8 cellular contexts compared by ENCODE assay signal in genomic region chr4:14254252-14254651, GRCh38.
DNase-seq lines count a peak whose midpoint lies in the region; ATAC-seq and TF ChIP-seq lines count a peak whose summit lies in the region.

No MANE protein-coding gene starts in this region.

- no TSS peak for BruUV-seq in HCT116 (replicated peaks; lab: Mats Ljungman, UMichigan)

- H3K36me3 ChIP-seq in HCT116 (ENCODE audit: control insufficient read depth in 1 of 2, insufficient read depth in 2 of 2, low read length in 2 of 2) (no peaks in the 10 kb centered on the region), Peyer's patch (no peaks in the 10 kb centered on the region)

- H3K27ac ChIP-seq in HCT116 (ENCODE audit: low read depth, low read length) (no peak overlapping the region), Peyer's patch (no peak overlapping the region)

- H3K4me3 ChIP-seq in HCT116 (replicated peaks in 1 of 2; ENCODE audit: low read depth in 1 of 2, low read length in 2 of 2): no peak overlapping the region
- no peak overlapping the region for H3K4me3 ChIP-seq in Peyer's patch
- H3K4me3 ChIP-seq in fibroblast of villous mesenchyme (ENCODE audit: low read depth, low read length): no peak overlapping the region

- TF ChIP-seq POLR2A in HCT116 (IDR thresholded peaks at IDR 0.05; ENCODE audit: borderline replicate concordance, extremely low read depth, insufficient read depth, insufficient read length): no peak
- TF ChIP-seq POLR2A in Peyer's patch (IDR thresholded peaks at IDR 0.05): no peak

- H3K4me1 ChIP-seq in HCT116 (ENCODE audit: control insufficient read depth in 1 of 2, insufficient read depth in 2 of 2, low read length in 2 of 2) (no peaks in the 10 kb centered on the region), Peyer's patch (no peaks in the 10 kb centered on the region)

- H2AFZ ChIP-seq in HCT116 (ENCODE audit: low read depth, low read length, poor library complexity, severe bottlenecking): no peak overlapping the region

- TF ChIP-seq RAD21 in HCT116 (IDR thresholded peaks at IDR 0.05; ENCODE audit: low read depth): no peak

- POLR2A ChIA-PET in HCT116 (lab: Charles Lee): no interaction called here

- H3K9ac ChIP-seq in HCT116 (ENCODE audit: low read length): no peak overlapping the region

- TF ChIP-seq CTCF in HCT116 (IDR thresholded peaks at IDR 0.05 in 2 of 3, conservative IDR thresholded peaks at IDR 0.05 in 1 of 3; ENCODE audit: borderline replicate concordance in 1 of 3, insufficient read depth in 1 of 3, low read depth in 2 of 3, low read length in 2 of 3): peak in 2 of 3 experiments; percentile 33 to 37; a peak in 2 of 6 replicates
- TF ChIP-seq CTCF in Peyer's patch (IDR thresholded peaks at IDR 0.05): peak in 4 of 6 experiments; percentile 28 to 56 (median 50)
- peak; percentile 64 for TF ChIP-seq CTCF in fibroblast of villous mesenchyme (IDR thresholded peaks at IDR 0.05; ENCODE audit: insufficient read depth, low read depth, low read length)

- no peaks in the 10 kb centered on the region for H3K9me2 ChIP-seq in HCT116 (ENCODE audit: insufficient read depth)

- no peaks in the 10 kb centered on the region for H3K27me3 ChIP-seq in HCT116 (ENCODE audit: insufficient read depth, low read length)
- H3K27me3 ChIP-seq in Peyer's patch: no peaks in the 10 kb centered on the region

- DNase-seq in NCI-H2029 (lab: John Stamatoyannopoulos, UW) (peak; percentile 2), NCI-H2029 treated with DMSO at 0.1 percent for 48 hours (lab: John Stamatoyannopoulos, UW) (no peak), HCT116 (ENCODE audit: low read depth, low spot score) (no peak), Peyer's patch (peak; percentile 33 to 63 (median 43)), fibroblast of villous mesenchyme (ENCODE audit: low read depth) (peak; percentile 22), pulmonary artery endothelial cell (ENCODE audit: low read depth, low spot score) (peak; percentile 5), NCI-H1092 (lab: John Stamatoyannopoulos, UW) (no peak)
- no peak for DNase-seq in central memory CD4-positive, alpha-beta T cell

- no peaks in the 10 kb centered on the region for H3K79me2 ChIP-seq in HCT116 (ENCODE audit: insufficient read depth, low read length)

- intact Hi-C loops in HCT116 (cut with micrococcal nuclease): no loop called here

- RAD21 ChIA-PET in HCT116 (lab: Charles Lee; ENCODE audit: low non-redundant PET in 1 of 2, low total read pairs in 2 of 2, uncharacterized antibody in 2 of 2, unreplicated experiment in 2 of 2): no interaction called here

- no peak for ATAC-seq in HCT116

- H3K9me3 ChIP-seq in HCT116 (ENCODE audit: control insufficient read depth in 1 of 2, insufficient read depth in 1 of 2, low read depth in 1 of 2, low read length in 2 of 2) (peaks cover 0 to 13% of the 10 kb centered on the region in 2 experiments; a peak in 1 of 4 replicates), Peyer's patch (no peaks in the 10 kb centered on the region)

- CTCF ChIA-PET in HCT116 (lab: Charles Lee): no interaction called here

- H4K20me1 ChIP-seq in HCT116 (ENCODE audit: insufficient read depth): no peaks in the 10 kb centered on the region

- no peak overlapping the region for H3K4me2 ChIP-seq in HCT116 (ENCODE audit: low read length)

TF ChIP-seq in HCT116, 20 proteins besides CTCF, POLR2A, EP300 and RAD21:
- no peak for TF ChIP-seq POLR2AphosphoS5 (IDR thresholded peaks at IDR 0.05; ENCODE audit: low read depth, low read length)
- TF ChIP-seq CBX3 (IDR thresholded peaks at IDR 0.05; ENCODE audit: low read depth): no peak
- TF ChIP-seq, protein P1, sequence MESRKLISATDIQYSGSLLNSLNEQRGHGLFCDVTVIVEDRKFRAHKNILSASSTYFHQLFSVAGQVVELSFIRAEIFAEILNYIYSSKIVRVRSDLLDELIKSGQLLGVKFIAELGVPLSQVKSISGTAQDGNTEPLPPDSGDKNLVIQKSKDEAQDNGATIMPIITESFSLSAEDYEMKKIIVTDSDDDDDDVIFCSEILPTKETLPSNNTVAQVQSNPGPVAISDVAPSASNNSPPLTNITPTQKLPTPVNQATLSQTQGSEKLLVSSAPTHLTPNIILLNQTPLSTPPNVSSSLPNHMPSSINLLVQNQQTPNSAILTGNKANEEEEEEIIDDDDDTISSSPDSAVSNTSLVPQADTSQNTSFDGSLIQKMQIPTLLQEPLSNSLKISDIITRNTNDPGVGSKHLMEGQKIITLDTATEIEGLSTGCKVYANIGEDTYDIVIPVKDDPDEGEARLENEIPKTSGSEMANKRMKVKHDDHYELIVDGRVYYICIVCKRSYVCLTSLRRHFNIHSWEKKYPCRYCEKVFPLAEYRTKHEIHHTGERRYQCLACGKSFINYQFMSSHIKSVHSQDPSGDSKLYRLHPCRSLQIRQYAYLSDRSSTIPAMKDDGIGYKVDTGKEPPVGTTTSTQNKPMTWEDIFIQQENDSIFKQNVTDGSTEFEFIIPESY (IDR thresholded peaks at IDR 0.05; ENCODE audit: extremely low read depth, insufficient replicate concordance, low read length): no peak
- no peak for TF ChIP-seq ZFX (IDR thresholded peaks at IDR 0.05)
- no peak for TF ChIP-seq ZNF274 (IDR thresholded peaks at IDR 0.05; ENCODE audit: low read depth, low read length)
- no peak for TF ChIP-seq EZH2phosphoT487 (IDR thresholded peaks at IDR 0.05; ENCODE audit: borderline replicate concordance)
- no peak for TF ChIP-seq JUND (IDR thresholded peaks at IDR 0.05)
- no peak for TF ChIP-seq EZH2 (IDR thresholded peaks at IDR 0.05)
- TF ChIP-seq SP1 (IDR thresholded peaks at IDR 0.05; ENCODE audit: low read depth): no peak
- no peak for TF ChIP-seq EGR1 (IDR thresholded peaks at IDR 0.05; ENCODE audit: low read depth)
- no peak for TF ChIP-seq TCF7L2 (IDR thresholded peaks at IDR 0.05; ENCODE audit: borderline replicate concordance, extremely low read depth, insufficient read depth, insufficient read length)
- TF ChIP-seq, protein P2, sequence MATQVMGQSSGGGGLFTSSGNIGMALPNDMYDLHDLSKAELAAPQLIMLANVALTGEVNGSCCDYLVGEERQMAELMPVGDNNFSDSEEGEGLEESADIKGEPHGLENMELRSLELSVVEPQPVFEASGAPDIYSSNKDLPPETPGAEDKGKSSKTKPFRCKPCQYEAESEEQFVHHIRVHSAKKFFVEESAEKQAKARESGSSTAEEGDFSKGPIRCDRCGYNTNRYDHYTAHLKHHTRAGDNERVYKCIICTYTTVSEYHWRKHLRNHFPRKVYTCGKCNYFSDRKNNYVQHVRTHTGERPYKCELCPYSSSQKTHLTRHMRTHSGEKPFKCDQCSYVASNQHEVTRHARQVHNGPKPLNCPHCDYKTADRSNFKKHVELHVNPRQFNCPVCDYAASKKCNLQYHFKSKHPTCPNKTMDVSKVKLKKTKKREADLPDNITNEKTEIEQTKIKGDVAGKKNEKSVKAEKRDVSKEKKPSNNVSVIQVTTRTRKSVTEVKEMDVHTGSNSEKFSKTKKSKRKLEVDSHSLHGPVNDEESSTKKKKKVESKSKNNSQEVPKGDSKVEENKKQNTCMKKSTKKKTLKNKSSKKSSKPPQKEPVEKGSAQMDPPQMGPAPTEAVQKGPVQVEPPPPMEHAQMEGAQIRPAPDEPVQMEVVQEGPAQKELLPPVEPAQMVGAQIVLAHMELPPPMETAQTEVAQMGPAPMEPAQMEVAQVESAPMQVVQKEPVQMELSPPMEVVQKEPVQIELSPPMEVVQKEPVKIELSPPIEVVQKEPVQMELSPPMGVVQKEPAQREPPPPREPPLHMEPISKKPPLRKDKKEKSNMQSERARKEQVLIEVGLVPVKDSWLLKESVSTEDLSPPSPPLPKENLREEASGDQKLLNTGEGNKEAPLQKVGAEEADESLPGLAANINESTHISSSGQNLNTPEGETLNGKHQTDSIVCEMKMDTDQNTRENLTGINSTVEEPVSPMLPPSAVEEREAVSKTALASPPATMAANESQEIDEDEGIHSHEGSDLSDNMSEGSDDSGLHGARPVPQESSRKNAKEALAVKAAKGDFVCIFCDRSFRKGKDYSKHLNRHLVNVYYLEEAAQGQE (IDR thresholded peaks at IDR 0.05; ENCODE audit: low read depth): no peak
- TF ChIP-seq ELF1 (IDR thresholded peaks at IDR 0.05; ENCODE audit: borderline replicate concordance, low read depth): no peak
- TF ChIP-seq, protein P3, sequence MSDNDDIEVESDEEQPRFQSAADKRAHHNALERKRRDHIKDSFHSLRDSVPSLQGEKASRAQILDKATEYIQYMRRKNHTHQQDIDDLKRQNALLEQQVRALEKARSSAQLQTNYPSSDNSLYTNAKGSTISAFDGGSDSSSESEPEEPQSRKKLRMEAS (IDR thresholded peaks at IDR 0.05): no peak
- no peak for TF ChIP-seq CEBPB (IDR thresholded peaks at IDR 0.05; ENCODE audit: low read depth)
- no peak for TF ChIP-seq FOSL1 (IDR thresholded peaks at IDR 0.05; ENCODE audit: low read depth)
- TF ChIP-seq, protein P4, sequence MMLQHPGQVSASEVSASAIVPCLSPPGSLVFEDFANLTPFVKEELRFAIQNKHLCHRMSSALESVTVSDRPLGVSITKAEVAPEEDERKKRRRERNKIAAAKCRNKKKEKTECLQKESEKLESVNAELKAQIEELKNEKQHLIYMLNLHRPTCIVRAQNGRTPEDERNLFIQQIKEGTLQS (IDR thresholded peaks at IDR 0.05): no peak
- TF ChIP-seq YY1 (IDR thresholded peaks at IDR 0.05; ENCODE audit: extremely low read depth, insufficient replicate concordance, low read depth, low read length): no peak
- TF ChIP-seq SIN3A (IDR thresholded peaks at IDR 0.05; ENCODE audit: low read depth): no peak

Comparison
In these comparisons a context has a peak if more than half of its experiments do, and no peak if none do; other contexts are left out.
1. DNase-seq: peak in NCI-H2029 (single experiment), Peyer's patch (3 of 3), fibroblast of villous mesenchyme (single experiment) and pulmonary artery endothelial cell (single experiment); none in NCI-H2029 treated with DMSO at 0.1 percent for 48 hours (single experiment), HCT116 (single experiment), NCI-H1092 (single experiment) and central memory CD4-positive, alpha-beta T cell (single experiment).
2. Peak in every context shown above with its lines, with median percentiles within 50 percentile points of each other: CTCF ChIP-seq.